1 cellular context compared by ENCODE assay signal in genomic region chr2:74417763-74418162, GRCh38.
TF ChIP-seq lines count a peak whose summit lies in the region.

No MANE protein-coding gene starts in this region.

TF ChIP-seq in HepG2, 621 proteins besides CTCF, POLR2A, EP300 and RAD21:
- no peak for TF ChIP-seq PHF5A (CRISPR knock-in tag; IDR thresholded peaks at IDR 0.05; ENCODE audit: low read depth, unreplicated experiment)
- no peak for TF ChIP-seq GPN1 (CRISPR knock-in tag; IDR thresholded peaks at IDR 0.05; ENCODE audit: borderline replicate concordance)
- no peak for TF ChIP-seq IKZF4 (CRISPR knock-in tag; IDR thresholded peaks at IDR 0.05; ENCODE audit: borderline replicate concordance, low read depth, not compliant biosample characterization)
- TF ChIP-seq POLR2AphosphoS5 (IDR thresholded peaks at IDR 0.05; ENCODE audit: low read depth, low read length), result no peak
- TF ChIP-seq HIVEP1 (CRISPR knock-in tag; IDR thresholded peaks at IDR 0.05), result no peak
- TF ChIP-seq ZNF407 (CRISPR knock-in tag; IDR thresholded peaks at IDR 0.05; ENCODE audit: not compliant biosample characterization), result peak; percentile 53
- no peak for TF ChIP-seq ZFP82 (CRISPR knock-in tag; IDR thresholded peaks at IDR 0.05; ENCODE audit: borderline replicate concordance)
